8 cellular contexts compared by ENCODE assay signal in genomic region chr6:13709698-13710551, GRCh38. TPM values are rescaled to one million over a fixed set of nuclear protein-coding genes. Genes with fewer than 3 reads are reported as not detected.
DNase-seq lines count a peak whose midpoint lies in the region; ATAC-seq and TF ChIP-seq lines count a peak whose summit lies in the region.

No MANE protein-coding gene starts in this region.

- peaks cover 50% of the 10 kb centered on the region for H3K4me1 Mint-ChIP-seq in stimulated activated naive CD8-positive, alpha-beta T cell treated with anti-CD3 and anti-CD28 coated beads, Interleukin-15, Interleukin-2, amounts not matched to agents 100 ng/mL and 50 ng/mL, for 24 hours (ENCODE audit: low read depth)
- H3K4me1 Mint-ChIP-seq in naive B cell, result peaks cover 29 to 42% (median 37%) of the 10 kb centered on the region in 3 donors

- H3K27me3 Mint-ChIP-seq in stimulated activated naive CD8-positive, alpha-beta T cell treated with anti-CD3 and anti-CD28 coated beads, Interleukin-15, Interleukin-2, amounts not matched to agents 100 ng/mL and 50 ng/mL, for 24 hours, result no peaks in the 10 kb centered on the region
- no peaks in the 10 kb centered on the region for H3K27me3 Mint-ChIP-seq in naive B cell

- intact Hi-C loops in dorsolateral prefrontal cortex (cut with DNase I), result loop anchor here (2.0 to 5.0 kb wide), 5 partner anchors 57 to 223 kb away; partner anchors contain the start of genes MCUR1 (in 2 of the 2), GFOD1 (in 1 of the 2) and SIRT5 (in 1 of the 2)

- H3K27ac Mint-ChIP-seq in stimulated activated naive CD8-positive, alpha-beta T cell treated with anti-CD3 and anti-CD28 coated beads, Interleukin-15, Interleukin-2, amounts not matched to agents 100 ng/mL and 50 ng/mL, for 24 hours, result peak overlapping the region; percentile 86
- peak overlapping the region in 5 of 6 donors; percentile 82 to 94 (median 89) for H3K27ac Mint-ChIP-seq in naive B cell

- H3K27me3 ChIP-seq in dorsolateral prefrontal cortex, result no peaks in the 10 kb centered on the region

- H3K27ac ChIP-seq in dorsolateral prefrontal cortex, result peak overlapping the region; percentile 15 to 99 (median 90)

- no peak for DNase-seq in stimulated activated naive CD8-positive, alpha-beta T cell treated with anti-CD3 and anti-CD28 coated beads, Interleukin-15, Interleukin-2, amounts not matched to agents 100 U/mL and 50 U/mL, for 24 hours
- DNase-seq in RKO (ENCODE audit: low spot score) (peak; percentile 75), dorsolateral prefrontal cortex (no peak), naive B cell (no peak), NCI-H1930 (lab: John Stamatoyannopoulos, UW) (no peak)

- peak overlapping the region; percentile 90 for H3K4me3 Mint-ChIP-seq in stimulated activated naive CD8-positive, alpha-beta T cell treated with anti-CD3 and anti-CD28 coated beads, Interleukin-15, Interleukin-2, amounts not matched to agents 100 ng/mL and 50 ng/mL, for 24 hours
- H3K4me3 Mint-ChIP-seq in naive B cell, result peak overlapping the region; percentile 83 to 97 (median 92)

- peak overlapping the region; percentile 67 to 95 (median 83) for H3K4me3 ChIP-seq in dorsolateral prefrontal cortex

- no peaks in the 10 kb centered on the region for H3K9me3 Mint-ChIP-seq in stimulated activated naive CD8-positive, alpha-beta T cell treated with anti-CD3 and anti-CD28 coated beads, Interleukin-15, Interleukin-2, amounts not matched to agents 100 ng/mL and 50 ng/mL, for 24 hours
- no peaks in the 10 kb centered on the region for H3K9me3 Mint-ChIP-seq in naive B cell

- no peak for TF ChIP-seq CTCF in dorsolateral prefrontal cortex (IDR thresholded peaks at IDR 0.05 in 54 of 56, conservative IDR thresholded peaks at IDR 0.05 in 2 of 56; ENCODE audit: low read depth in 1 of 56, partially characterized antibody in 56 of 56)

- ATAC-seq in stimulated activated naive CD8-positive, alpha-beta T cell treated with anti-CD3 and anti-CD28 coated beads, Interleukin-15, Interleukin-2, amounts not matched to agents 100 U/mL and 50 U/mL, for 24 hours, result no peak
- no peak for ATAC-seq in naive B cell (ENCODE audit: low read depth in 2 of 2)
- ATAC-seq in activated CD4-positive, CD25-positive, alpha-beta regulatory T cell treated with anti-CD3 and anti-CD28 coated beads, Interleukin-2, amount 50 U/mL, for 24 hours, result no peak
- ATAC-seq in HG03139 (IDR thresholded peaks at IDR 0.05; ENCODE audit: unreplicated experiment), result no peak

- peaks cover 16% of the 10 kb centered on the region for H3K36me3 Mint-ChIP-seq in stimulated activated naive CD8-positive, alpha-beta T cell treated with anti-CD3 and anti-CD28 coated beads, Interleukin-15, Interleukin-2, amounts not matched to agents 100 ng/mL and 50 ng/mL, for 24 hours (ENCODE audit: low read depth)
- H3K36me3 Mint-ChIP-seq in naive B cell, result no peaks in the 10 kb centered on the region

RNA-seq across cellular contexts. Expression of gene RANBP9, which starts 1.7 kb away (rescaled TPM):
- 10 to 100 TPM; 48.7 to 98.0 (median 80.1) TPM for total RNA-seq in dorsolateral prefrontal cortex
- polyA plus RNA-seq in naive B cell (ENCODE audit: low read depth in 6 of 6), result 1 to 10 TPM; 2.2 to 5.0 (median 3.3) TPM
